Comparison of ENCODE assay signal across 10 cellular contexts in the genomic region with DNA sequence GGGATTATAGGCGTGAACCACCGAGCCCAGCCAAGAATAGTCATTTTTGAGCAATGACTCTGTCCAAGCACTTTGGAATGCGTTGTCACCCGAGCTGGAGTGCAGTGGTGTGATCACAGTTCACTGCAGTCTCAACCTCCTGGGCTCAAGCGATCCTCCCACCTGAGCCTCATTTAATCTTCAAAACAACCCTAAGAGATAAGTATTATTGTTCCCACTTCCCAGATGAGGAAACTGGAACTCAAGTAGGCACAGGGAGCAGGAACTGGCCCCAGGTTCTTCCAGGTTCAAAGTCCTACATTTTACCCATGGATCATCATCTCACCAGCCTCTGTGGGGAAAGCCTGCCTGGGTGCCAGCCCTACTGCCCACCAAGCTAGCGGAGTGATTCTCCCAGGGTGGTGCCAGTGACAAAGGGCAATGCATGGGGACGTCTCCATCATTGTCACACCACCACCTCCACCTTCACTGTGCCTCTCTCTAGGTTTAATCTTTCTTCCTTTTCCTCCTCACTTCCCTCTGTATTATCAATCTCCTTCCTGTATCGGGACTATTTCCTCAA. TPM values are rescaled to one million over a fixed set of nuclear protein-coding genes. Genes with fewer than 3 reads are reported as not detected.
DNase-seq lines count a peak whose midpoint lies in the region; ATAC-seq and TF ChIP-seq lines count a peak whose summit lies in the region.
"Had no signal": no experiment of that assay in that cellular context is flagged by ENCODE, and none has a peak within 500 bp of the region (broad histone marks: within the 10 kb centered on the region; RNA-seq: fewer than 3 reads in every experiment).

No MANE protein-coding gene starts in this region.

- POLR2A ChIA-PET in Caco-2 (lab: Charles Lee) = no interaction called here

- no peak for ATAC-seq in RWPE2 (ENCODE audit: low read depth)
- ATAC-seq in GM21381 (IDR thresholded peaks at IDR 0.05; ENCODE audit: unreplicated experiment) = no peak

- H3K27me3 Mint-ChIP-seq in Caco-2 (ENCODE audit: insufficient read depth, unreplicated experiment) (no peaks in the 10 kb centered on the region), osteocyte (ENCODE audit: unreplicated experiment) (peaks cover 12% of the 10 kb centered on the region)

- H3K4me3 Mint-ChIP-seq in Caco-2 (ENCODE audit: unreplicated experiment) (no peak overlapping the region), osteocyte (ENCODE audit: unreplicated experiment) (no peak overlapping the region)

- H3K27me3 ChIP-seq in Caco-2 (replicated peaks; ENCODE audit: control insufficient read depth, insufficient read depth, low read length) (no peaks in the 10 kb centered on the region), RWPE2 (ENCODE audit: insufficient read depth, poor library complexity, severe bottlenecking) (no peaks in the 10 kb centered on the region), esophagus (ENCODE audit: control insufficient read depth in 1 of 2, insufficient read depth in 2 of 2, low read length in 2 of 2) (no peaks in the 10 kb centered on the region)
- H3K27me3 ChIP-seq: ovary had no signal

- DNase-seq in Caco-2 = no peak
- DNase-seq in RWPE2 (ENCODE audit: low spot score) = peak; percentile 20
- no peak for DNase-seq in osteocyte (ENCODE audit: extremely low spot score, unreplicated experiment)
- DNase-seq in GOT3 (lab: John Stamatoyannopoulos, UW) = no peak
- DNase-seq in NCI-H1436 (lab: John Stamatoyannopoulos, UW) = no peak
- no peak for DNase-seq in cortex of kidney (lab: John Stamatoyannopoulos, UW)
- DNase-seq: NK-92 treated with Interleukin-12 subunit alpha and Interleukin-12 subunit beta, amount 100 ng/mL, for 24 hours; ovary had no signal

- TF ChIP-seq CTCF in Caco-2 (IDR thresholded peaks at IDR 0.05; ENCODE audit: insufficient read depth in 1 of 2, low read depth in 1 of 2, low read length in 1 of 2, severe bottlenecking in 1 of 2, unreplicated experiment in 1 of 2) (no peak), RWPE2 (IDR thresholded peaks at IDR 0.05; ENCODE audit: poor library complexity, severe bottlenecking) (no peak), osteocyte (IDR thresholded peaks at IDR 0.05) (no peak)

- H3K9me3 ChIP-seq in Caco-2 (no peaks in the 10 kb centered on the region), RWPE2 (ENCODE audit: severe bottlenecking) (no peaks in the 10 kb centered on the region), esophagus (ENCODE audit: control insufficient read depth in 2 of 2, insufficient read depth in 1 of 2, low read depth in 1 of 2, low read length in 1 of 2) (no peaks in the 10 kb centered on the region)
- H3K9me3 ChIP-seq: ovary had no signal

- H3K4me3 ChIP-seq in Caco-2 (ENCODE audit: low read depth, low read length) (no peak overlapping the region), RWPE2 (ENCODE audit: severe bottlenecking) (no peak overlapping the region), esophagus (ENCODE audit: low read depth in 1 of 2, low read length in 2 of 2) (no peak overlapping the region)
- H3K4me3 ChIP-seq: ovary had no signal

- H3K4me1 ChIP-seq in Caco-2 (peaks cover 34% of the 10 kb centered on the region), RWPE2 (ENCODE audit: insufficient read depth, poor library complexity, severe bottlenecking) (peaks cover 19% of the 10 kb centered on the region), esophagus (ENCODE audit: control insufficient read depth in 2 of 2, insufficient read depth in 2 of 2, low read length in 1 of 2) (peaks cover 0 to 7% of the 10 kb centered on the region in 2 donors)

- no TSS peak for BruUV-seq in Caco-2 (replicated peaks; lab: Mats Ljungman, UMichigan)

- peaks cover 6% of the 10 kb centered on the region for H3K36me3 Mint-ChIP-seq in Caco-2 (ENCODE audit: insufficient read depth, unreplicated experiment)
- no peaks in the 10 kb centered on the region for H3K36me3 Mint-ChIP-seq in osteocyte (ENCODE audit: unreplicated experiment)

- CTCF ChIA-PET in Caco-2 (lab: Charles Lee) = interaction anchor here (0.6 to 1.2 kb wide), 2 partner anchors 28 to 657 kb away, joined by 3 to 5 read pairs; no protein-coding TSS in a partner anchor

- intact Hi-C loops in Caco-2 (cut with micrococcal nuclease; ENCODE audit: unreplicated experiment) = no loop called here

- H3K4me1 Mint-ChIP-seq in Caco-2 (ENCODE audit: low read depth, unreplicated experiment) (peaks cover 25% of the 10 kb centered on the region), osteocyte (ENCODE audit: unreplicated experiment) (peaks cover 11% of the 10 kb centered on the region)

- H3K27ac Mint-ChIP-seq in Caco-2 (ENCODE audit: unreplicated experiment) (peak overlapping the region; percentile 6), osteocyte (ENCODE audit: unreplicated experiment) (peak overlapping the region; percentile 54)

- WGBS in esophagus, 2 donors = 73 to 80% methylated on average over 8 of the region's 8 CpGs

- H3K36me3 ChIP-seq in Caco-2 (ENCODE audit: control insufficient read depth, insufficient read depth, low read length) (no peaks in the 10 kb centered on the region), RWPE2 (ENCODE audit: low read depth) (no peaks in the 10 kb centered on the region), esophagus (ENCODE audit: control insufficient read depth in 2 of 2, insufficient read depth in 2 of 2, low read length in 1 of 2) (no peaks in the 10 kb centered on the region)
- H3K36me3 ChIP-seq: ovary had no signal

- H3K9me3 Mint-ChIP-seq in Caco-2 (ENCODE audit: unreplicated experiment) (no peaks in the 10 kb centered on the region), osteocyte (ENCODE audit: unreplicated experiment) (no peaks in the 10 kb centered on the region)

- H3K27ac ChIP-seq in RWPE2 (ENCODE audit: poor library complexity, severe bottlenecking) = peak overlapping the region; percentile 67
- peak overlapping the region; percentile 56 to 73 for H3K27ac ChIP-seq in esophagus (ENCODE audit: low read depth in 2 of 2, low read length in 1 of 2)
- H3K27ac ChIP-seq: ovary had no signal

RNA-seq across cellular contexts. Expression of a gene that starts 11.3 kb away (rescaled TPM):
- total RNA-seq in Caco-2 (2022) = 25.9 and 29.3 TPM in 2 replicates
- polyA plus RNA-seq in esophagus = under 1 TPM; 0.20 to 0.44 TPM
- total RNA-seq in osteocyte = 0.73 and 0.99 TPM in 2 replicates

RNA-seq across cellular contexts. Expression of a gene that starts 13.6 kb away (rescaled TPM):
- total RNA-seq in Caco-2 (2022) (50.0 and 51.6 TPM in 2 replicates), osteocyte (30.1 and 32.2 TPM in 2 replicates)
- polyA plus RNA-seq in esophagus = 10 to 100 TPM; 35.4 to 49.7 TPM

RNA-seq across cellular contexts. Expression of a gene that starts 56.5 kb away (rescaled TPM):
- 1.1 and 1.5 TPM in 2 replicates for total RNA-seq in Caco-2 (2022)
- 1 to 10 TPM; 2.1 to 5.6 TPM for polyA plus RNA-seq in esophagus
- total RNA-seq in osteocyte = 6.3 and 7.3 TPM in 2 replicates

Comparison
In these comparisons a context has a peak if more than half of its experiments do, and no peak if none do; other contexts are left out.
1. RNA of a gene that starts 11.3 kb away (total RNA-seq): 25.9 to 29.3 TPM in Caco-2; 0.73 to 0.99 TPM in osteocyte; every median in the first group is over 10 times any median in the second.